8 cellular contexts compared by ENCODE assay signal in the genomic region with DNA sequence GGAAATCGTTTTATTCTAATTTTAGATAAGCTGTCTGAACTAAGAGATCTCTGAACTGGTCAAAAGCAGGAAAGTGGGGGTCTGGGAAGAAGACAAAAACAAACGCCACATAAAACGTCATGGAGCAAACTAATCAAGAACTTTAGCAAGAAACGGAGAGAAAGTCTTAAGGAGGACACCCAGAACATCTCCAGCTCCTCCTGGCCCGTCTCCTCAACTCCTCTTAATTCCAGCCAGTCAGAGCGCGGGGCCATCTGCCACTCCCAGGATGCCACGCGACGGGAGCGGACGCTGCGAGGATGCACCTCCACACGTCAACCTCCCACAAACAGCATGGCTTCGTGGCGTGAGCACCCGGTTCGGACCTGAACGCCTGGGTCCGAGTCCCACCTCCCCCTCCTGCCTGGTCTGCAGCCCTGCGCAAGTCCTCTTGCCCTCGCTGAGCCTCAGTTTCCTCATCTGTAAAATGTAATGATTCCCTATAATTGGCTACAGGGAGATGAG. TPM values are rescaled to one million over a fixed set of nuclear protein-coding genes. Genes with fewer than 3 reads are reported as not detected.
DNase-seq lines count a peak whose midpoint lies in the region; ATAC-seq and TF ChIP-seq lines count a peak whose summit lies in the region.

No MANE protein-coding gene starts in this region.

- H3K9ac ChIP-seq in GM23248 (peak overlapping the region; percentile 97), adipocyte (ENCODE audit: low read length) (peak overlapping the region; percentile 99), trophoblast cell (ENCODE audit: low read length) (peak overlapping the region; percentile 99)

- peak overlapping the region; percentile 86 for H4K12ac ChIP-seq in trophoblast cell (ENCODE audit: low read depth, low read length)

- peak overlapping the region; percentile 92 for H4K8ac ChIP-seq in trophoblast cell (ENCODE audit: low read depth, low read length)

- no peak for TF ChIP-seq EP300 in upper lobe of left lung (IDR thresholded peaks at IDR 0.05)

- H2BK12ac ChIP-seq in trophoblast cell (ENCODE audit: low read length): peak overlapping the region; percentile 25

- H3K36me3 ChIP-seq in GM23248 (ENCODE audit: low read depth): 0 out of 2 replicates have a peak, but pooled peaks cover 4% of the 10 kb centered on the region
- no peaks in the 10 kb centered on the region for H3K36me3 ChIP-seq in adipocyte (ENCODE audit: control insufficient read depth, insufficient read depth, low read length, severe bottlenecking)
- peaks cover 0 to 9% (median 3%) of the 10 kb centered on the region in 9 donors for H3K36me3 ChIP-seq in heart left ventricle
- H3K36me3 ChIP-seq in trophoblast cell (ENCODE audit: control insufficient read depth in 1 of 2, insufficient read depth in 2 of 2, low read length in 2 of 2): peaks cover 2 to 8% of the 10 kb centered on the region in 2 experiments
- H3K36me3 ChIP-seq in upper lobe of left lung: peaks cover 0 to 4% (median 1%) of the 10 kb centered on the region in 4 donors

- no TSS peak for BruUV-seq in Calu3 (replicated peaks; lab: Mats Ljungman, UMichigan)

- H2AK5ac ChIP-seq in trophoblast cell (ENCODE audit: low read length): peak overlapping the region; percentile 78

- TF ChIP-seq POLR2A in heart left ventricle (IDR thresholded peaks at IDR 0.05): no peak
- TF ChIP-seq POLR2A in upper lobe of left lung (IDR thresholded peaks at IDR 0.05): no peak

- intact Hi-C loops in Calu3 (cut with micrococcal nuclease; ENCODE audit: unreplicated experiment) (no loop called here), heart left ventricle (cut with DNase I) (loop anchor here in 8 of 10 donors (1.0 to 10.0 kb wide), 8 partner anchors 45 to 240 kb away; a partner anchor contains a TSS)

- H2BK5ac ChIP-seq in trophoblast cell (ENCODE audit: low read depth, low read length, poor library complexity): peak overlapping the region; percentile 55

- H2AFZ ChIP-seq in GM23248 (peak overlapping the region; percentile 81), trophoblast cell (ENCODE audit: insufficient read depth, low read length, poor library complexity) (peak overlapping the region; percentile 82)

- H3K4me1 Mint-ChIP-seq in Calu3 (ENCODE audit: low read depth, unreplicated experiment): peaks cover 15% of the 10 kb centered on the region

- peak overlapping the region; percentile 97 for H3K4me2 ChIP-seq in GM23248 (ENCODE audit: unreplicated experiment)
- H3K4me2 ChIP-seq in trophoblast cell (ENCODE audit: low read length): peak overlapping the region; percentile 85

- no peaks in the 10 kb centered on the region; the same call in 1 of the 2 replicates for H4K20me1 ChIP-seq in GM23248 (ENCODE audit: insufficient read depth)

- peaks cover 14% of the 10 kb centered on the region for H3K79me1 ChIP-seq in trophoblast cell (ENCODE audit: low read length)

- TF ChIP-seq CTCF in Calu3 (IDR thresholded peaks at IDR 0.05; ENCODE audit: unreplicated experiment) (no peak), heart left ventricle (IDR thresholded peaks at IDR 0.05) (no peak), upper lobe of left lung (IDR thresholded peaks at IDR 0.05) (no peak)

- peak; percentile 55 for DNase-seq in Calu3
- peak; percentile 97 for DNase-seq in GM23248
- peak; percentile 51 for DNase-seq in NCI-H1105 treated with DMSO at 0.1 percent for 48 hours (lab: John Stamatoyannopoulos, UW)
- peak; percentile 57 for DNase-seq in T follicular helper cell (ENCODE audit: low read depth)
- peak; percentile 93 for DNase-seq in adipocyte (ENCODE audit: low read depth)
- DNase-seq in heart left ventricle: peak; percentile 76 to 89 (median 86)
- DNase-seq in trophoblast cell: peak; percentile 51 to 78
- peak; percentile 85 to 90 for DNase-seq in upper lobe of left lung

- H3K27ac ChIP-seq in GM23248 (peak overlapping the region; percentile 97), heart left ventricle (peak overlapping the region; percentile 71 to 98 (median 94)), trophoblast cell (ENCODE audit: low read depth, low read length) (peak overlapping the region; percentile 76), upper lobe of left lung (peak overlapping the region; percentile 91 to 97 (median 93))

- peak overlapping the region; percentile 80 for H3K4ac ChIP-seq in trophoblast cell (ENCODE audit: low read depth, low read length)

- 1% methylated on average over 22 of the region's 22 CpGs for WGBS in GM23248 (ENCODE audit: low coverage in 1 of 2, low lambda C conversion rate in 2 of 2, missing lambda C conversion rate in 2 of 2), 2 experiments
- WGBS in heart left ventricle, 4 donors: 0 to 1% (median 0%) methylated on average over 22 of the region's 22 CpGs
- WGBS in trophoblast cell (ENCODE audit: extremely low coverage, insufficient coverage, insufficient read length): no CpG with 5 or more reads among the region's 22 CpGs
- WGBS in upper lobe of left lung, 2 donors: 0% methylated on average over 22 of the region's 22 CpGs

- H3K9me3 Mint-ChIP-seq in Calu3 (ENCODE audit: low read depth, unreplicated experiment): no peaks in the 10 kb centered on the region

- no peaks in the 10 kb centered on the region for H3K27me3 Mint-ChIP-seq in Calu3 (ENCODE audit: unreplicated experiment)

- peaks cover 79% of the 10 kb centered on the region for H3K79me2 ChIP-seq in GM23248 (ENCODE audit: insufficient read depth)
- peaks cover 17% of the 10 kb centered on the region for H3K79me2 ChIP-seq in trophoblast cell (ENCODE audit: control insufficient read depth, insufficient read depth, low read length, poor library complexity)

- H3K4me1 ChIP-seq in GM23248 (ENCODE audit: insufficient read depth) (peaks cover 30% of the 10 kb centered on the region), adipocyte (ENCODE audit: control insufficient read depth, insufficient read depth, low read length) (peaks cover 44% of the 10 kb centered on the region), heart left ventricle (peaks cover 7 to 78% (median 45%) of the 10 kb centered on the region in 12 donors), trophoblast cell (ENCODE audit: control insufficient read depth in 1 of 2, insufficient read depth in 2 of 2, low read length in 2 of 2) (peaks cover 10 to 11% of the 10 kb centered on the region in 2 experiments), upper lobe of left lung (peaks cover 33 to 47% (median 45%) of the 10 kb centered on the region in 4 donors)

- H3K18ac ChIP-seq in trophoblast cell (ENCODE audit: low read length): peak overlapping the region; percentile 89

- H3K4me3 Mint-ChIP-seq in Calu3 (ENCODE audit: low read depth, unreplicated experiment): peak overlapping the region; percentile 98

- no peak overlapping the region for H3K23ac ChIP-seq in trophoblast cell (ENCODE audit: low read length)

- peak; percentile 32 to 54 (median 40) for ATAC-seq in heart left ventricle
- ATAC-seq in upper lobe of left lung (ENCODE audit: low FRiP score in 2 of 2): peak; percentile 30 to 75

- peak overlapping the region; percentile 97 for H3K14ac ChIP-seq in trophoblast cell (ENCODE audit: low read length)

- no peaks in the 10 kb centered on the region for H3K9me2 ChIP-seq in GM23248 (ENCODE audit: insufficient read depth)

- peak overlapping the region; percentile 78 for H2BK120ac ChIP-seq in trophoblast cell (ENCODE audit: insufficient read depth, low read length, poor library complexity)

- peaks cover 35% of the 10 kb centered on the region for H3K36me3 Mint-ChIP-seq in Calu3 (ENCODE audit: insufficient read depth, unreplicated experiment)

- peaks cover 26% of the 10 kb centered on the region for H3F3A ChIP-seq in GM23248 (ENCODE audit: insufficient read depth)

- H3K27ac Mint-ChIP-seq in Calu3 (ENCODE audit: unreplicated experiment): peak overlapping the region; percentile 85

- H3K9me3 ChIP-seq in GM23248 (ENCODE audit: low read depth) (no peaks in the 10 kb centered on the region), adipocyte (ENCODE audit: control insufficient read depth, low read length) (no peaks in the 10 kb centered on the region), heart left ventricle (no peaks in the 10 kb centered on the region), trophoblast cell (ENCODE audit: insufficient read depth, low read depth, low read length) (no peaks in the 10 kb centered on the region), upper lobe of left lung (no peaks in the 10 kb centered on the region)

- peak overlapping the region; percentile 92 for H3K4me3 ChIP-seq in GM23248
- H3K4me3 ChIP-seq in adipocyte (ENCODE audit: low read length): peak overlapping the region; percentile 100
- H3K4me3 ChIP-seq in heart left ventricle: peak overlapping the region; percentile 71 to 99 (median 96)
- H3K4me3 ChIP-seq in trophoblast cell (ENCODE audit: low read depth, low read length): peak overlapping the region; percentile 99
- H3K4me3 ChIP-seq in upper lobe of left lung: peak overlapping the region; percentile 82 to 94 (median 86)

- H3K27me3 ChIP-seq in GM23248 (replicated peaks; ENCODE audit: insufficient read depth): no peaks in the 10 kb centered on the region
- H3K27me3 ChIP-seq in adipocyte (replicated peaks; ENCODE audit: control insufficient read depth, insufficient read depth, low read length): no peaks in the 10 kb centered on the region
- no peaks in the 10 kb centered on the region for H3K27me3 ChIP-seq in heart left ventricle
- peaks cover 6% of the 10 kb centered on the region for H3K27me3 ChIP-seq in trophoblast cell (ENCODE audit: insufficient read depth, low read length)
- H3K27me3 ChIP-seq in upper lobe of left lung: no peaks in the 10 kb centered on the region

- CTCF ChIA-PET in Calu3 (lab: Charles Lee): interaction anchor here (0.7 kb wide), 1 partner anchor 47 kb away, joined by 3 read pairs; no protein-coding TSS in a partner anchor

- peak overlapping the region; percentile 93 for H4K91ac ChIP-seq in trophoblast cell (ENCODE audit: low read depth, low read length)

- in situ Hi-C loops in GM23248 (cut with MboI): no loop called here

RNA-seq across cellular contexts. Expression of a gene that starts 0.6 kb away (rescaled TPM):
- 39.8 and 46.5 TPM in 2 replicates for total RNA-seq in Calu3 (2022)
- total RNA-seq in GM23248 (2014; rRNA removed; shearing (Covaris generic)): 89.7 and 116 TPM in 2 replicates
- 40.0 and 40.6 TPM in 2 replicates for polyA plus RNA-seq in GM23248 (2016; fragmentation: Nextera tagmentation; extraction: Ambion mirVana)
- total RNA-seq in heart left ventricle: 10 to 100 TPM; 30.2 to 63.5 (median 48.1) TPM
- 10 to 100 TPM; 43.9 to 52.0 TPM for polyA plus RNA-seq in heart left ventricle
- 91.9 and 93.6 TPM in 2 replicates for polyA plus RNA-seq in trophoblast cell (2013)
- total RNA-seq in upper lobe of left lung: 100 to 1,000 TPM in 1 of 6 donors, 10 to 100 TPM in 5; 62.5 to 148 (median 77.0) TPM

RNA-seq across cellular contexts. Expression of a gene that starts 1.1 kb away (rescaled TPM):
- 8.7 and 9.3 TPM in 2 replicates for total RNA-seq in Calu3 (2022)
- 16.2 and 20.8 TPM in 2 replicates for total RNA-seq in GM23248 (2014; rRNA removed; shearing (Covaris generic))
- polyA plus RNA-seq in GM23248 (2016; fragmentation: Nextera tagmentation; extraction: Ambion mirVana): 27.2 and 29.8 TPM in 2 replicates
- total RNA-seq in heart left ventricle: 10 to 100 TPM; 18.2 to 42.9 (median 27.7) TPM
- polyA plus RNA-seq in heart left ventricle: 10 to 100 TPM; 49.0 to 49.7 TPM
- polyA plus RNA-seq in trophoblast cell (2013): 12.9 and 13.5 TPM in 2 replicates
- 10 to 100 TPM; 40.6 to 93.1 (median 67.3) TPM for total RNA-seq in upper lobe of left lung

RNA-seq across cellular contexts. Expression of a gene that starts 51.6 kb away (rescaled TPM):
- 25.7 and 27.7 TPM in 2 replicates for total RNA-seq in Calu3 (2022)
- total RNA-seq in GM23248 (2014; rRNA removed; shearing (Covaris generic)): 64.1 and 69.1 TPM in 2 replicates
- polyA plus RNA-seq in GM23248 (2016; fragmentation: Nextera tagmentation; extraction: Ambion mirVana): 68.2 and 70.1 TPM in 2 replicates
- total RNA-seq in heart left ventricle: 10 to 100 TPM; 16.2 to 36.8 (median 25.2) TPM
- polyA plus RNA-seq in heart left ventricle: 10 to 100 TPM; 21.3 to 59.5 TPM
- 33.1 and 33.5 TPM in 2 replicates for polyA plus RNA-seq in trophoblast cell (2013)
- total RNA-seq in upper lobe of left lung: 10 to 100 TPM; 40.0 to 84.7 (median 60.1) TPM

RNA-seq across cellular contexts. Expression of a gene that starts 51.8 kb away (rescaled TPM):
- total RNA-seq in Calu3 (2022) (28.6 and 29.5 TPM in 2 replicates), heart left ventricle (10 to 100 TPM; 14.8 to 24.6 (median 16.9) TPM), upper lobe of left lung (10 to 100 TPM; 19.5 to 30.4 (median 28.1) TPM)
- 22.1 and 46.8 TPM in 2 replicates for total RNA-seq in GM23248 (2014; rRNA removed; shearing (Covaris generic))
- polyA plus RNA-seq in GM23248 (2016; fragmentation: Nextera tagmentation; extraction: Ambion mirVana) (54.7 and 56.6 TPM in 2 replicates), heart left ventricle (10 to 100 TPM; 26.0 to 34.5 TPM)
- 46.4 and 49.2 TPM in 2 replicates for polyA plus RNA-seq in trophoblast cell (2013)

Comparison
In these comparisons a context has a peak if more than half of its experiments do, and no peak if none do; other contexts are left out.
1. Peak in every context shown above with its lines: DNase-seq, ATAC-seq, H3K4me3 ChIP-seq and H3K27ac ChIP-seq.